1 cellular context compared by ENCODE assay signal in the genomic region with DNA sequence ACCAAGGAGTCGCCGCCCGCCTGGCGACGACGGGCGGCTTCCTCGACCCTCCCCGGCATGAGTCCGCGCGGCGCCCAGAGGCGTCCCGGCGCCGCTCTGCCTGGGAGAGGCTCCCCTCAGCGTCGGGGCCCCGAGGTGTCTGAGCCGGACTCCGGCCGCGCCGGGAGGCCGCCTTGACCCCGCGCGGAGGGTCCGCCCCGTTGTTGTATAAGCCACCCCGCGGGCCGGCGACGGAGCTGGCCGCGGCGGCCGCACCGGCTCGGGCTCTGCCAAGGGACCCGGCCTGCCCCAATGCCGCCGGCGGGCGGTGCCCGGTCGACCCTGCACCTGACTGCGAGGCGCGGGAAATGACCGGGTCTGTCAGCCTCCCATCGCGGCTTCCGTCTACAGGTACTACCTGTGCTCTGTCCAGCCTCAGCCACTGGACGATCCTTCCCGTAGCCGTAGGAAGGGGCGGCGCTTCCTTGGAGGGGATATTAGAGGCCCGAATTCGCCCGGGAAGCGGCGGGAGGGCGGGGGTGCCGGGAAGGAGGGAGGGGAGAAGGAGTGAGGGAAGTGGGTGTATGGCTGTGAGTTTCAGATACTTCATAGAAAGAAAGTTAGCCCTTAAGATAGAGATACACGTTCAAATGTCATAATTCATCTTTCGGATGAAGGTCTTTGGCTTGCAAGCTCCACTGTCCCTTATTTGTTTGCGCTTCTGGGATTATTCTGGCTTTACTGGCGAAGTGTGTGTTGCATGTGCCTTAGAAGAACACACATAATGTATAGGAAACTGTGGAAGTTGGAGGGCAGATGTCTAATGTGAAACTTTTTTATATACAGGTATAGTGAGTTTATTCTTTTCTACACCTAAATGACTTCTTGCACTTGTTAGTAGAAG.
TF ChIP-seq lines count a peak whose summit lies in the region.

No MANE protein-coding gene starts in this region.

TF ChIP-seq in K562, 482 proteins besides CTCF, POLR2A, EP300 and RAD21 (continued from another document and continues in another):
- TF ChIP-seq, protein P1, sequence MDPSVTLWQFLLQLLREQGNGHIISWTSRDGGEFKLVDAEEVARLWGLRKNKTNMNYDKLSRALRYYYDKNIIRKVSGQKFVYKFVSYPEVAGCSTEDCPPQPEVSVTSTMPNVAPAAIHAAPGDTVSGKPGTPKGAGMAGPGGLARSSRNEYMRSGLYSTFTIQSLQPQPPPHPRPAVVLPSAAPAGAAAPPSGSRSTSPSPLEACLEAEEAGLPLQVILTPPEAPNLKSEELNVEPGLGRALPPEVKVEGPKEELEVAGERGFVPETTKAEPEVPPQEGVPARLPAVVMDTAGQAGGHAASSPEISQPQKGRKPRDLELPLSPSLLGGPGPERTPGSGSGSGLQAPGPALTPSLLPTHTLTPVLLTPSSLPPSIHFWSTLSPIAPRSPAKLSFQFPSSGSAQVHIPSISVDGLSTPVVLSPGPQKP (CRISPR knock-in tag; IDR thresholded peaks at IDR 0.05) = no peak
- TF ChIP-seq SNIP1 (IDR thresholded peaks at IDR 0.05; ENCODE audit: low read depth) (no peak), MAX (CRISPR knock-in tag; IDR thresholded peaks at IDR 0.05) (no peak), SOX6 (IDR thresholded peaks at IDR 0.05) (no peak), ZNF778 (CRISPR knock-in tag; IDR thresholded peaks at IDR 0.05) (no peak), ZNF232 (CRISPR knock-in tag; IDR thresholded peaks at IDR 0.05) (no peak), TRIM25 (IDR thresholded peaks at IDR 0.05; ENCODE audit: borderline replicate concordance) (no peak), HOXB6 (CRISPR knock-in tag; IDR thresholded peaks at IDR 0.05; ENCODE audit: borderline replicate concordance) (no peak), ZNF586 (CRISPR knock-in tag; conservative IDR thresholded peaks at IDR 0.05) (no peak), ZBED1 (IDR thresholded peaks at IDR 0.05) (0 out of 2 replicates have a peak, but pooled peaks have one; percentile 5), SMARCA5 (IDR thresholded peaks at IDR 0.05) (no peak), RAD51 (IDR thresholded peaks at IDR 0.05; ENCODE audit: borderline replicate concordance, low read depth) (no peak), FIP1L1 (IDR thresholded peaks at IDR 0.05; ENCODE audit: low read depth, low read length, poor library complexity, severe bottlenecking) (peak; percentile 90), TCFL5 (CRISPR knock-in tag; conservative IDR thresholded peaks at IDR 0.05) (no peak), DDX20 (tag; IDR thresholded peaks at IDR 0.05; ENCODE audit: low read depth) (no peak), TRIM24 (IDR thresholded peaks at IDR 0.05) (no peak), ZZZ3 (IDR thresholded peaks at IDR 0.05) (no peak), CREB3 (tag; conservative IDR thresholded peaks at IDR 0.05; ENCODE audit: low read depth) (no peak), HDGF (IDR thresholded peaks at IDR 0.05) (no peak), BRCA1 (IDR thresholded peaks at IDR 0.05) (no peak), BRCA1 (CRISPR knock-in tag; IDR thresholded peaks at IDR 0.05) (no peak), ARNT (IDR thresholded peaks at IDR 0.05) (no peak), L3MBTL2 (IDR thresholded peaks at IDR 0.05) (no peak), NR4A1 (CRISPR knock-in tag; IDR thresholded peaks at IDR 0.05) (no peak), NR4A1 (tag; IDR thresholded peaks at IDR 0.05) (0 out of 2 replicates have a peak, but pooled peaks have one; percentile 10), NUFIP1 (IDR thresholded peaks at IDR 0.05; ENCODE audit: partially characterized antibody) (no peak), KAT2B (IDR thresholded peaks at IDR 0.05; ENCODE audit: low read depth, low read length) (no peak), MTF1 (CRISPR knock-in tag; IDR thresholded peaks at IDR 0.05; ENCODE audit: borderline replicate concordance) (no peak), ZNF3 (CRISPR knock-in tag; IDR thresholded peaks at IDR 0.05) (0 out of 2 replicates have a peak, but pooled peaks have one; percentile 12), ZNF655 (CRISPR knock-in tag; IDR thresholded peaks at IDR 0.05) (no peak), IFI16 (CRISPR knock-in tag; IDR thresholded peaks at IDR 0.05) (no peak), NBN (IDR thresholded peaks at IDR 0.05; ENCODE audit: low read depth) (no peak), RBM22 (IDR thresholded peaks at IDR 0.05; ENCODE audit: low read depth, low read length, poor library complexity, severe bottlenecking) (peak; percentile 87), ZC3H4 (CRISPR knock-in tag; IDR thresholded peaks at IDR 0.05; ENCODE audit: borderline replicate concordance) (0 out of 2 replicates have a peak, but pooled peaks have one; percentile 79), CHD1 (IDR thresholded peaks at IDR 0.05; ENCODE audit: low read length) (peak; percentile 84), ZSCAN29 (IDR thresholded peaks at IDR 0.05) (0 out of 2 replicates have a peak, but pooled peaks have one; percentile 38), SRSF1 (IDR thresholded peaks at IDR 0.05; ENCODE audit: low read depth, low read length) (no peak), ETV5 (CRISPR knock-in tag; IDR thresholded peaks at IDR 0.05; ENCODE audit: low read depth) (no peak), ZFPM2 (CRISPR knock-in tag; IDR thresholded peaks at IDR 0.05) (0 out of 2 replicates have a peak, but pooled peaks have one; percentile 82), ZBTB7A (IDR thresholded peaks at IDR 0.05; ENCODE audit: borderline replicate concordance, control insufficient read depth, low read depth, low read length) (peak; percentile 81; the same call in 1 of the 2 replicates), RUNX1 (IDR thresholded peaks at IDR 0.05; ENCODE audit: low read depth) (no peak), FOXK2 (conservative IDR thresholded peaks at IDR 0.05 in 1 of 2, IDR thresholded peaks at IDR 0.05 in 1 of 2; ENCODE audit: low read depth in 2 of 2) (no peak), BACH1 (tag; IDR thresholded peaks at IDR 0.05) (no peak), FOXJ3 (CRISPR knock-in tag; IDR thresholded peaks at IDR 0.05) (no peak)
- TF ChIP-seq, protein P2, sequence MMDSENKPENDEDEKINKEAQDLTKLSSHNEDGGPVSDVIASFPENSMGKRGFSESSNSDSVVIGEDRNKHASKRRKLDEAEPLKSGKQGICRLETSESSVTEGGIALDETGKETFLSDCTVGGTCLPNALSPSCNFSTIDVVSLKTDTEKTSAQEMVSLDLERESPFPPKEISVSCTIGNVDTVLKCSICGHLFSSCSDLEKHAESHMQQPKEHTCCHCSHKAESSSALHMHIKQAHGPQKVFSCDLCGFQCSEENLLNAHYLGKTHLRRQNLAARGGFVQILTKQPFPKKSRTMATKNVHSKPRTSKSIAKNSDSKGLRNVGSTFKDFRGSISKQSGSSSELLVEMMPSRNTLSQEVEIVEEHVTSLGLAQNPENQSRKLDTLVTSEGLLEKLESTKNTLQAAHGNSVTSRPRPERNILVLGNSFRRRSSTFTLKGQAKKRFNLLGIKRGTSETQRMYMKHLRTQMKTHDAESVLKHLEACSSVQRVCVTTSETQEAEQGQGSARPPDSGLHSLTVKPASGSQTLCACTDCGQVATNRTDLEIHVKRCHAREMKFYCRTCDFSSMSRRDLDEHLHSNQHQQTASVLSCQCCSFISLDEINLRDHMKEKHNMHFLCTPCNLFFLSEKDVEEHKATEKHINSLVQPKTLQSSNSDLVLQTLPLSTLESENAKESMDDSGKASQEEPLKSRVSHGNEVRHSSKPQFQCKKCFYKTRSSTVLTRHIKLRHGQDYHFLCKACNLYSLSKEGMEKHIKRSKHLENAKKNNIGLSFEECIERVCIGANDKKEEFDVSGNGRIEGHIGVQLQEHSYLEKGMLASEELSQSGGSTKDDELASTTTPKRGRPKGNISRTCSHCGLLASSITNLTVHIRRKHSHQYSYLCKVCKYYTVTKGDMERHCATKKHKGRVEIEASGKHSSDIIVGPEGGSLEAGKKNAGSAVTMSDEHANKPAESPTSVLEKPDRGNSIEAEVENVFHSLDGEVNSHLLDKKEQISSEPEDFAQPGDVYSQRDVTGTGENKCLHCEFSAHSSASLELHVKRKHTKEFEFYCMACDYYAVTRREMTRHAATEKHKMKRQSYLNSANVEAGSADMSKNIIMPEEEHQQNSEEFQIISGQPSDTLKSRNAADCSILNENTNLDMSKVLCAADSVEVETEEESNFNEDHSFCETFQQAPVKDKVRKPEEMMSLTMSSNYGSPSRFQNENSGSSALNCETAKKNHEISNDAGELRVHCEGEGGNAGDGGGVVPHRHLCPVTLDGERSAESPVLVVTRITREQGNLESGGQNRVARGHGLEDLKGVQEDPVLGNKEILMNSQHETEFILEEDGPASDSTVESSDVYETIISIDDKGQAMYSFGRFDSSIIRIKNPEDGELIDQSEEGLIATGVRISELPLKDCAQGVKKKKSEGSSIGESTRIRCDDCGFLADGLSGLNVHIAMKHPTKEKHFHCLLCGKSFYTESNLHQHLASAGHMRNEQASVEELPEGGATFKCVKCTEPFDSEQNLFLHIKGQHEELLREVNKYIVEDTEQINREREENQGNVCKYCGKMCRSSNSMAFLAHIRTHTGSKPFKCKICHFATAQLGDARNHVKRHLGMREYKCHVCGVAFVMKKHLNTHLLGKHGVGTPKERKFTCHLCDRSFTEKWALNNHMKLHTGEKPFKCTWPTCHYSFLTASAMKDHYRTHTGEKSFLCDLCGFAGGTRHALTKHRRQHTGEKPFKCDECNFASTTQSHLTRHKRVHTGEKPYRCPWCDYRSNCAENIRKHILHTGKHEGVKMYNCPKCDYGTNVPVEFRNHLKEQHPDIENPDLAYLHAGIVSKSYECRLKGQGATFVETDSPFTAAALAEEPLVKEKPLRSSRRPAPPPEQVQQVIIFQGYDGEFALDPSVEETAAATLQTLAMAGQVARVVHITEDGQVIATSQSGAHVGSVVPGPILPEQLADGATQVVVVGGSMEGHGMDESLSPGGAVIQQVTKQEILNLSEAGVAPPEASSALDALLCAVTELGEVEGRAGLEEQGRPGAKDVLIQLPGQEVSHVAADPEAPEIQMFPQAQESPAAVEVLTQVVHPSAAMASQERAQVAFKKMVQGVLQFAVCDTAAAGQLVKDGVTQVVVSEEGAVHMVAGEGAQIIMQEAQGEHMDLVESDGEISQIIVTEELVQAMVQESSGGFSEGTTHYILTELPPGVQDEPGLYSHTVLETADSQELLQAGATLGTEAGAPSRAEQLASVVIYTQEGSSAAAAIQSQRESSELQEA (IDR thresholded peaks at IDR 0.05; ENCODE audit: low read depth) = peak; percentile 73
- TF ChIP-seq, protein P3, sequence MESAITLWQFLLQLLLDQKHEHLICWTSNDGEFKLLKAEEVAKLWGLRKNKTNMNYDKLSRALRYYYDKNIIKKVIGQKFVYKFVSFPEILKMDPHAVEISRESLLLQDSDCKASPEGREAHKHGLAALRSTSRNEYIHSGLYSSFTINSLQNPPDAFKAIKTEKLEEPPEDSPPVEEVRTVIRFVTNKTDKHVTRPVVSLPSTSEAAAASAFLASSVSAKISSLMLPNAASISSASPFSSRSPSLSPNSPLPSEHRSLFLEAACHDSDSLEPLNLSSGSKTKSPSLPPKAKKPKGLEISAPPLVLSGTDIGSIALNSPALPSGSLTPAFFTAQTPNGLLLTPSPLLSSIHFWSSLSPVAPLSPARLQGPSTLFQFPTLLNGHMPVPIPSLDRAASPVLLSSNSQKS (CRISPR knock-in tag; IDR thresholded peaks at IDR 0.05) = no peak
- TF ChIP-seq, protein P4, sequence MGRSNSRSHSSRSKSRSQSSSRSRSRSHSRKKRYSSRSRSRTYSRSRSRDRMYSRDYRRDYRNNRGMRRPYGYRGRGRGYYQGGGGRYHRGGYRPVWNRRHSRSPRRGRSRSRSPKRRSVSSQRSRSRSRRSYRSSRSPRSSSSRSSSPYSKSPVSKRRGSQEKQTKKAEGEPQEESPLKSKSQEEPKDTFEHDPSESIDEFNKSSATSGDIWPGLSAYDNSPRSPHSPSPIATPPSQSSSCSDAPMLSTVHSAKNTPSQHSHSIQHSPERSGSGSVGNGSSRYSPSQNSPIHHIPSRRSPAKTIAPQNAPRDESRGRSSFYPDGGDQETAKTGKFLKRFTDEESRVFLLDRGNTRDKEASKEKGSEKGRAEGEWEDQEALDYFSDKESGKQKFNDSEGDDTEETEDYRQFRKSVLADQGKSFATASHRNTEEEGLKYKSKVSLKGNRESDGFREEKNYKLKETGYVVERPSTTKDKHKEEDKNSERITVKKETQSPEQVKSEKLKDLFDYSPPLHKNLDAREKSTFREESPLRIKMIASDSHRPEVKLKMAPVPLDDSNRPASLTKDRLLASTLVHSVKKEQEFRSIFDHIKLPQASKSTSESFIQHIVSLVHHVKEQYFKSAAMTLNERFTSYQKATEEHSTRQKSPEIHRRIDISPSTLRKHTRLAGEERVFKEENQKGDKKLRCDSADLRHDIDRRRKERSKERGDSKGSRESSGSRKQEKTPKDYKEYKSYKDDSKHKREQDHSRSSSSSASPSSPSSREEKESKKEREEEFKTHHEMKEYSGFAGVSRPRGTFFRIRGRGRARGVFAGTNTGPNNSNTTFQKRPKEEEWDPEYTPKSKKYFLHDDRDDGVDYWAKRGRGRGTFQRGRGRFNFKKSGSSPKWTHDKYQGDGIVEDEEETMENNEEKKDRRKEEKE (IDR thresholded peaks at IDR 0.05; ENCODE audit: borderline replicate concordance in 1 of 2, control insufficient read depth in 1 of 2, low read depth in 2 of 2, low read length in 1 of 2) = 0 out of 4 replicates have a peak, but pooled peaks of 1 of the 2 experiments have one; percentile 19
